31 cellular contexts compared by ENCODE assay signal in the genomic region with DNA sequence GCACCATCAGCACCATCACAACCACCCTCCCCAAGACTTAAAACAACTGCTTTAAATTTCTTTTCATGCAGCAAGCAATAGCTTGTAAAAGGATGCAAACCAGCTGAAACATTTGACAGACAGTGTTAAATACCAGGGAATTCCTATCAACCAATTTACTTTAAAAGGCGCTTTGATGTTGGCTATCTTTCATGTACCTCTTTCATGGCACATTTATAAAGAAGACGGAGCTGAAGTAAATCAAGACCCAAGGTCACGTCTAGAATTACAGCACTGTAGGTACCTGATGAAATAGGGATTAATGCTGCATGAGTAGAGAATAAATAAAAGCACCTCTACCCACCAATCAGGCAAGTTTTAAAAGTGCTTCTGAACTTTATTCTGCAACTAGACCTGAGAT.
"Had no signal": no experiment of that assay in that cellular context is flagged by ENCODE, and none has a peak within 500 bp of the region (broad histone marks: within the 10 kb centered on the region; RNA-seq: fewer than 3 reads in every experiment).

No MANE protein-coding gene starts in this region.

- H3K4me1 Mint-ChIP-seq: activated B cell treated with CpG ODN at 0.5 μM for 24 hours; activated naive CD4-positive, alpha-beta T cell treated with anti-CD3 and anti-CD28 coated beads, Interleukin-2, amount 10 ng/mL, durations not matched to agents 7 days and 5 days; activated naive CD8-positive, alpha-beta T cell treated with anti-CD3 and anti-CD28 coated beads, Interleukin-2, amount 50 U/mL, for 24 hours had no signal

- H3K9me3 ChIP-seq: adrenal gland, body of pancreas, esophagus muscularis mucosa, gastrocnemius medialis, heart left ventricle had no signal

- H3K27me3 Mint-ChIP-seq: activated B cell treated with CpG ODN at 0.5 μM for 24 hours; activated CD8-positive, alpha-beta T cell treated with anti-CD3 and anti-CD28 coated beads for 36 hours; activated naive CD4-positive, alpha-beta T cell treated with anti-CD3 and anti-CD28 coated beads, Interleukin-2, amount 10 ng/mL, durations not matched to agents 7 days and 5 days; activated naive CD8-positive, alpha-beta T cell treated with anti-CD3 and anti-CD28 coated beads, Interleukin-2, amount 50 U/mL, for 24 hours; effector memory CD8-positive, alpha-beta T cell had no signal

- DNase-seq: activated B cell treated with CpG ODN at 0.5 μM for 24 hours; activated CD4-positive, alpha-beta T cell treated with anti-CD3 and anti-CD28 coated beads for 48 hours; activated CD4-positive, alpha-beta T cell treated with anti-CD3 and anti-CD28 coated beads, Interleukin-2, amount 50 U/mL, for 1 hour; activated CD4-positive, alpha-beta T cell treated with anti-CD3 and anti-CD28 coated beads, Interleukin-2, amount 50 U/mL, for 48 hours; activated CD8-positive, alpha-beta memory T cell treated with anti-CD3 and anti-CD28 coated beads for 24 hours; activated CD8-positive, alpha-beta T cell treated with anti-CD3 and anti-CD28 coated beads for 36 hours; activated gamma-delta T cell; activated naive CD4-positive, alpha-beta T cell; activated naive CD4-positive, alpha-beta T cell treated with anti-CD3 and anti-CD28 coated beads, Interleukin-2, amount 10 ng/mL, durations not matched to agents 7 days and 5 days; activated naive CD8-positive, alpha-beta T cell treated with anti-CD3 and anti-CD28 coated beads, Interleukin-2, amount 50 U/mL, for 24 hours; activated T-cell treated with anti-CD3 and anti-CD28 coated beads, Interleukin-2, amount 50 U/mL, for 4 hours; adrenal gland; amygdala; aorta; body of pancreas; caudate nucleus; cortex of kidney; dermis blood vessel endothelial cell; effector CD4-positive, alpha-beta T cell; effector memory CD8-positive, alpha-beta T cell; erythroblast; foreskin keratinocyte; gastrocnemius medialis; glutamatergic neuron; heart left ventricle; T-helper 2 cell had no signal

- H3K4me3 Mint-ChIP-seq: activated B cell treated with CpG ODN at 0.5 μM for 24 hours; activated CD8-positive, alpha-beta T cell treated with anti-CD3 and anti-CD28 coated beads for 36 hours; activated naive CD4-positive, alpha-beta T cell treated with anti-CD3 and anti-CD28 coated beads, Interleukin-2, amount 10 ng/mL, durations not matched to agents 7 days and 5 days; activated naive CD8-positive, alpha-beta T cell treated with anti-CD3 and anti-CD28 coated beads, Interleukin-2, amount 50 U/mL, for 24 hours; activated T-cell treated with anti-CD3 and anti-CD28 coated beads, Interleukin-2, amount 50 U/mL, for 4 hours; effector memory CD8-positive, alpha-beta T cell had no signal

- H3K4me1 ChIP-seq: adrenal gland, body of pancreas, esophagus muscularis mucosa, foreskin keratinocyte, gastrocnemius medialis, heart left ventricle had no signal

- FAIRE-seq: colon had no signal

- H3K27ac Mint-ChIP-seq: activated B cell treated with CpG ODN at 0.5 μM for 24 hours; activated CD8-positive, alpha-beta T cell treated with anti-CD3 and anti-CD28 coated beads for 36 hours; activated naive CD4-positive, alpha-beta T cell treated with anti-CD3 and anti-CD28 coated beads, Interleukin-2, amount 10 ng/mL, durations not matched to agents 7 days and 5 days; activated naive CD4-positive, alpha-beta T cell treated with anti-CD3 and anti-CD28 coated beads, Interleukin-2, amount 50 U/mL, for 72 hours; activated naive CD8-positive, alpha-beta T cell treated with anti-CD3 and anti-CD28 coated beads, Interleukin-2, amount 50 U/mL, for 24 hours; effector memory CD8-positive, alpha-beta T cell had no signal

- H3K9me3 Mint-ChIP-seq: activated B cell treated with CpG ODN at 0.5 μM for 24 hours; activated CD8-positive, alpha-beta T cell treated with anti-CD3 and anti-CD28 coated beads for 36 hours; activated naive CD4-positive, alpha-beta T cell treated with anti-CD3 and anti-CD28 coated beads, Interleukin-2, amount 10 ng/mL, durations not matched to agents 7 days and 5 days; activated naive CD8-positive, alpha-beta T cell treated with anti-CD3 and anti-CD28 coated beads, Interleukin-2, amount 50 U/mL, for 24 hours; activated T-cell treated with anti-CD3 and anti-CD28 coated beads, Interleukin-2, amount 50 U/mL, for 4 hours; effector memory CD8-positive, alpha-beta T cell had no signal

- H3K27ac ChIP-seq: adrenal gland, body of pancreas, esophagus muscularis mucosa, foreskin keratinocyte, gastrocnemius medialis, heart left ventricle, VCaP had no signal

- H3K4me3 ChIP-seq: adrenal gland, body of pancreas, esophagus muscularis mucosa, gastrocnemius medialis, heart left ventricle had no signal

- H3K36me3 ChIP-seq: adrenal gland, esophagus muscularis mucosa, gastrocnemius medialis had no signal

- ATAC-seq: activated CD4-positive, CD25-positive, alpha-beta regulatory T cell treated with anti-CD3 and anti-CD28 coated beads, Interleukin-2, amount 50 U/mL, for 24 hours; activated CD8-positive, alpha-beta T cell treated with anti-CD3 and anti-CD28 coated beads for 36 hours; activated naive CD4-positive, alpha-beta T cell treated with anti-CD3 and anti-CD28 coated beads, Interleukin-2, amount 50 U/mL, for 72 hours; activated naive CD8-positive, alpha-beta T cell treated with anti-CD3 and anti-CD28 coated beads, Interleukin-2, amount 50 U/mL, for 24 hours; activated T-cell treated with anti-CD3 and anti-CD28 coated beads, Interleukin-2, amount 50 U/mL, for 4 hours; body of pancreas; effector memory CD8-positive, alpha-beta T cell; foreskin keratinocyte; gastrocnemius medialis; heart left ventricle had no signal

- H3K27me3 ChIP-seq: adrenal gland, body of pancreas, esophagus muscularis mucosa, foreskin keratinocyte, gastrocnemius medialis, heart left ventricle had no signal
